ENCODE assay signal across 11 cellular contexts in the genomic region with DNA sequence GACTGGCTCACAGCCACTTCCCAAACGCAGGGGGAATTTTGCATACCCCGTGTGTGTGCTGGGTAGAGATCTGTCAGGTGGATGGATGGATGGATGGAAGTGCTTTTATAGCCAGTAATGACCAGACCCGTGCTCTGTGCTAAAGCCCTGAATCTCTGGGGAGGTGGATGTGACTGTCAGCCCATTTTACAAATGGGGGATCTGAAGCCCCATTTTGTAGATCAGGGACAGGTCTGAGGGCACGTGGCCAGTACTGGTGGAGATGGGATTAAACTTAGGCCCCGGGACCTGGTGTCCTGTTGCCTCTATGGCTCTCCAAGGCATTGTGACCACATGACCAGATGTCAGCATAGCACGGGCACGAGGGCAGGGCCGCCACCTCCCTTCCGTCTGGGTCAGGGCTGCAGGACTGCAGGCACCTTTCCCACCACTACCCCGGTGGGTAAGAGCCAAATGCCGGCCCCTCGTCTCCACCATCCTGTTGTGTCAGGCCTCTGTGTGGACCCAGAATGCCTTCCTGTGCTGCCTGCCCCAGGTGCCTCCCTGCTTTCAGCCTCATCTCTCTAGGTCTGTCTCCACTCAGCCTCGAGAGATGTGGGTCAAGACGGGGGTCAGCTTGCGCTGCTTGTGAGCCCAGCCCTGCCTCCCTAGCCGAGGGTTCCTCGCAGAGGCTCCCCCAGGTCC. TPM values are rescaled to one million over a fixed set of nuclear protein-coding genes. Genes with fewer than 3 reads are reported as not detected.
DNase-seq lines count a peak whose midpoint lies in the region; ATAC-seq, FAIRE-seq and TF ChIP-seq lines count a peak whose summit lies in the region.
"Had no signal": no experiment of that assay in that cellular context is flagged by ENCODE, and none has a peak within 500 bp of the region (broad histone marks: within the 10 kb centered on the region; RNA-seq: fewer than 3 reads in every experiment).

No MANE protein-coding gene starts in this region.

- H3K27ac Mint-ChIP-seq in chondrocyte (ENCODE audit: unreplicated experiment) (no peak overlapping the region), nephron (peak overlapping the region in 2 of 3 experiments; percentile 62 to 77)
- H3K27ac Mint-ChIP-seq in activated T-helper 2 cell treated with anti-CD3 and anti-CD28 coated beads, Interferon-gamma antibody, Interleukin-2, Interleukin-4, amounts not matched to agents 10 μg/mL and 5 μg/mL and 100 μg/mL, durations not matched to agents 14 hours and 24 hours and 36 hours = no peak overlapping the region

- H3K4me3 Mint-ChIP-seq in chondrocyte (ENCODE audit: unreplicated experiment) (no peak overlapping the region), nephron (no peak overlapping the region)
- no peak overlapping the region for H3K4me3 Mint-ChIP-seq in activated T-helper 2 cell treated with anti-CD3 and anti-CD28 coated beads, Interferon-gamma antibody, Interleukin-2, Interleukin-4, amounts not matched to agents 10 μg/mL and 5 μg/mL and 100 μg/mL, durations not matched to agents 14 hours and 24 hours and 36 hours (ENCODE audit: low read depth)
- H3K4me3 Mint-ChIP-seq: T-helper 1 cell treated with Interleukin-12 subunit alpha and Interleukin-12 subunit beta and Interleukin-4 antibody, amounts not matched to agents 30 μg/mL and 1 μg/mL, for 36 hours had no signal

- intact Hi-C loops in activated T-helper 2 cell treated with anti-CD3 and anti-CD28 coated beads, Interferon-gamma antibody, Interleukin-2, Interleukin-4, amounts not matched to agents 10 μg/mL and 5 μg/mL and 100 μg/mL, durations not matched to agents 14 hours and 24 hours and 36 hours (cut with micrococcal nuclease) = no loop called here

- peak; percentile 1 for DNase-seq in Ammon's horn (ENCODE audit: low spot score)
- peak; percentile 18 for DNase-seq in GM12892 (ENCODE audit: insufficient read length)
- peak; percentile 80 for DNase-seq in chondrocyte (ENCODE audit: low spot score)
- DNase-seq in activated T-helper 2 cell treated with anti-CD3 and anti-CD28 coated beads, Interferon-gamma antibody, Interleukin-2, Interleukin-4, amounts not matched to agents 10 μg/mL and 5 μg/mL and 100 μg/mL, durations not matched to agents 14 hours and 24 hours and 36 hours (ENCODE audit: low spot score) = no peak
- DNase-seq: NK-92 treated with Interleukin-12 subunit alpha and Interleukin-12 subunit beta, amount 100 ng/mL, for 24 hours had no signal

- H3K36me3 Mint-ChIP-seq in chondrocyte (ENCODE audit: low read depth) (peaks cover 16% of the 10 kb centered on the region), nephron (ENCODE audit: low read depth) (peaks cover 21% of the 10 kb centered on the region)
- no peaks in the 10 kb centered on the region for H3K36me3 Mint-ChIP-seq in activated T-helper 2 cell treated with anti-CD3 and anti-CD28 coated beads, Interferon-gamma antibody, Interleukin-2, Interleukin-4, amounts not matched to agents 10 μg/mL and 5 μg/mL and 100 μg/mL, durations not matched to agents 14 hours and 24 hours and 36 hours (ENCODE audit: low read depth)

- no peak for TF ChIP-seq POLR2A in GM12892 (IDR thresholded peaks at IDR 0.05; ENCODE audit: low read depth, low read length)

- no peak for FAIRE-seq in GM12892 (lab: Jason Lieb, UNC)
- FAIRE-seq: islet of Langerhans had no signal

- ATAC-seq in GM21360 (IDR thresholded peaks at IDR 0.05; ENCODE audit: unreplicated experiment) (no peak), HG02973 (IDR thresholded peaks at IDR 0.05; ENCODE audit: unreplicated experiment) (no peak), HG02642 (IDR thresholded peaks at IDR 0.05; ENCODE audit: poor library complexity, unreplicated experiment) (no peak)

- H3K27me3 Mint-ChIP-seq in chondrocyte (ENCODE audit: low read depth) = no peaks in the 10 kb centered on the region
- no peaks in the 10 kb centered on the region for H3K27me3 Mint-ChIP-seq in nephron (ENCODE audit: low read depth)
- H3K27me3 Mint-ChIP-seq in activated T-helper 2 cell treated with anti-CD3 and anti-CD28 coated beads, Interferon-gamma antibody, Interleukin-2, Interleukin-4, amounts not matched to agents 10 μg/mL and 5 μg/mL and 100 μg/mL, durations not matched to agents 14 hours and 24 hours and 36 hours (ENCODE audit: low read depth) = no peaks in the 10 kb centered on the region

- peaks cover 30% of the 10 kb centered on the region for H3K4me1 Mint-ChIP-seq in chondrocyte (ENCODE audit: low read depth)
- peaks cover 66% of the 10 kb centered on the region for H3K4me1 Mint-ChIP-seq in nephron
- peaks cover 5% of the 10 kb centered on the region for H3K4me1 Mint-ChIP-seq in activated T-helper 2 cell treated with anti-CD3 and anti-CD28 coated beads, Interferon-gamma antibody, Interleukin-2, Interleukin-4, amounts not matched to agents 10 μg/mL and 5 μg/mL and 100 μg/mL, durations not matched to agents 14 hours and 24 hours and 36 hours (ENCODE audit: low read depth)

- H3K9me3 Mint-ChIP-seq in chondrocyte (ENCODE audit: low read depth) (no peaks in the 10 kb centered on the region), nephron (no peaks in the 10 kb centered on the region)
- H3K9me3 Mint-ChIP-seq in activated T-helper 2 cell treated with anti-CD3 and anti-CD28 coated beads, Interferon-gamma antibody, Interleukin-2, Interleukin-4, amounts not matched to agents 10 μg/mL and 5 μg/mL and 100 μg/mL, durations not matched to agents 14 hours and 24 hours and 36 hours = no peaks in the 10 kb centered on the region
- H3K9me3 Mint-ChIP-seq: T-helper 1 cell treated with Interleukin-12 subunit alpha and Interleukin-12 subunit beta and Interleukin-4 antibody, amounts not matched to agents 30 μg/mL and 1 μg/mL, for 36 hours had no signal

- TF ChIP-seq CTCF in chondrocyte (IDR thresholded peaks at IDR 0.05) (no peak), nephron (IDR thresholded peaks at IDR 0.05; ENCODE audit: unreplicated experiment in 3 of 3) (no peak)

RNA-seq across cellular contexts. Expression of a gene that starts 38.4 kb away (rescaled TPM):
- 2.0 TPM for polyA plus RNA-seq in GM12892 (2012; ENCODE audit: missing spikeins)
- not detected in 3 replicates for total RNA-seq in chondrocyte
- total RNA-seq in activated T-helper 2 cell treated with anti-CD3 and anti-CD28 coated beads, Interferon-gamma antibody, Interleukin-2, Interleukin-4, amounts not matched to agents 10 μg/mL and 5 μg/mL and 100 μg/mL, durations not matched to agents 14 hours and 24 hours and 36 hours = 0.32 and 0.62 TPM in 2 replicates

RNA-seq across cellular contexts. Expression of a gene that starts 51.2 kb away (rescaled TPM):
- 0.78 TPM for polyA plus RNA-seq in GM12892 (2012; ENCODE audit: missing spikeins)
- total RNA-seq in chondrocyte = 151 to 298 TPM (median 163 TPM) in 3 replicates
- total RNA-seq in activated T-helper 2 cell treated with anti-CD3 and anti-CD28 coated beads, Interferon-gamma antibody, Interleukin-2, Interleukin-4, amounts not matched to agents 10 μg/mL and 5 μg/mL and 100 μg/mL, durations not matched to agents 14 hours and 24 hours and 36 hours = 0.99 and 1.1 TPM in 2 replicates

Comparison
In these comparisons a context has a peak if more than half of its experiments do, and no peak if none do; other contexts are left out.
1. H3K27ac Mint-ChIP-seq: peak in nephron (2 of 3); none in chondrocyte (single experiment) and activated T-helper 2 cell treated with anti-CD3 and anti-CD28 coated beads, Interferon-gamma antibody, Interleukin-2, Interleukin-4, amounts not matched to agents 10 μg/mL and 5 μg/mL and 100 μg/mL, durations not matched to agents 14 hours and 24 hours and 36 hours (single experiment).
2. RNA of a gene that starts 51.2 kb away (total RNA-seq): 151 to 298 TPM in chondrocyte; 0.99 to 1.1 TPM in activated T-helper 2 cell treated with anti-CD3 and anti-CD28 coated beads, Interferon-gamma antibody, Interleukin-2, Interleukin-4, amounts not matched to agents 10 μg/mL and 5 μg/mL and 100 μg/mL, durations not matched to agents 14 hours and 24 hours and 36 hours; every median in the first group is over 10 times any median in the second.